8 cellular contexts compared by ENCODE assay signal in the genomic region with DNA sequence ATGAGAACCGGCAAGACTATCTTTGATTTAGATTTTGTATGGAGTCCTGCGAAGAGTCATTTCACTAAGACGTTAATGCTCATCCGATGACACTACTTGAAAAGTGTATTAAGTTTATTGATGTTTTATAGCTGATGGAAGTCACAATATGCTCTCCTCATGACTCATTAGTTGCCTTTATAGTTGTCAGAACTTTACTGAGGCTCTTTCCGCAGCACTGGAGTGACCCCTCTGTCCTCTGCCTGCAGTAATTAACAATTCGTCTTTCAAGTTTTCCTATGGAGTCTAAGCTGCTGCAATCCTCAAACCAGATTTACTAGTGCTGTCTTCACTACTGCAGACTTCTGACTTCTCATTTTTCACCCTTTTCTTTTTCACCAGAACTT. TPM values are rescaled to one million over a fixed set of nuclear protein-coding genes. Genes with fewer than 3 reads are reported as not detected.
DNase-seq lines count a peak whose midpoint lies in the region; ATAC-seq and TF ChIP-seq lines count a peak whose summit lies in the region.

No MANE protein-coding gene starts in this region.

- no peaks in the 10 kb centered on the region for H3K9me3 Mint-ChIP-seq in activated naive CD4-positive, alpha-beta T cell treated with anti-CD3 and anti-CD28 coated beads, Interleukin-2, amount 50 U/mL, for 72 hours

- H3K9ac ChIP-seq in iPS-20b (ENCODE audit: low read depth, low read length) (peak overlapping the region; percentile 94; the same call in 1 of the 2 replicates), stomach smooth muscle (ENCODE audit: low read length in 2 of 2) (peak overlapping the region; percentile 99 to 100)

- no peak for TF ChIP-seq CTCF in cardiac muscle cell (IDR thresholded peaks at IDR 0.05; ENCODE audit: low read depth, low read length)

- H3K27me3 ChIP-seq in cardiac muscle cell (no peaks in the 10 kb centered on the region), iPS-20b (ENCODE audit: insufficient read depth, low read length) (no peaks in the 10 kb centered on the region), stomach smooth muscle (ENCODE audit: control insufficient read depth in 1 of 2, insufficient read depth in 2 of 2, low read length in 2 of 2) (no peaks in the 10 kb centered on the region)

- peak overlapping the region; percentile 94 to 100 for H3K27ac Mint-ChIP-seq in activated naive CD4-positive, alpha-beta T cell treated with anti-CD3 and anti-CD28 coated beads, Interleukin-2, amount 50 U/mL, for 72 hours

- H3K36me3 ChIP-seq in cardiac muscle cell = peaks cover 3% of the 10 kb centered on the region
- H3K36me3 ChIP-seq in iPS-20b (ENCODE audit: insufficient read depth, low read depth, low read length) = peaks cover 16% of the 10 kb centered on the region
- no peaks in the 10 kb centered on the region for H3K36me3 ChIP-seq in stomach smooth muscle (ENCODE audit: control insufficient read depth in 2 of 2, insufficient read depth in 2 of 2, low read length in 2 of 2)

- H3K9me3 ChIP-seq in cardiac muscle cell (ENCODE audit: low read depth) (no peaks in the 10 kb centered on the region), iPS-20b (ENCODE audit: insufficient read depth, low read depth, low read length) (no peaks in the 10 kb centered on the region), stomach smooth muscle (ENCODE audit: control insufficient read depth in 2 of 2, low read length in 2 of 2) (no peaks in the 10 kb centered on the region)

- peaks cover 11 to 22% of the 10 kb centered on the region in 2 donors for H3K36me3 Mint-ChIP-seq in activated naive CD4-positive, alpha-beta T cell treated with anti-CD3 and anti-CD28 coated beads, Interleukin-2, amount 50 U/mL, for 72 hours

- H3K4me3 ChIP-seq in cardiac muscle cell (peak overlapping the region; percentile 81), iPS-20b (ENCODE audit: low read length) (peak overlapping the region; percentile 83), stomach smooth muscle (ENCODE audit: low read length in 2 of 2) (peak overlapping the region; percentile 60 to 99)

- ATAC-seq in Right ventricle myocardium superior (ENCODE audit: poor library complexity) = no peak
- peak; percentile 10 to 39 for ATAC-seq in activated naive CD4-positive, alpha-beta T cell treated with anti-CD3 and anti-CD28 coated beads, Interleukin-2, amount 50 U/mL, for 72 hours
- ATAC-seq in HG03460 (IDR thresholded peaks at IDR 0.05; ENCODE audit: unreplicated experiment) = no peak

- H3K27ac ChIP-seq in cardiac muscle cell (peak overlapping the region; percentile 100), iPS-20b (ENCODE audit: low read length) (no peak overlapping the region), stomach smooth muscle (ENCODE audit: low read length) (peak overlapping the region; percentile 99)

- intact Hi-C loops in Right ventricle myocardium superior (cut with DNase I) = loop anchor here (2.0 kb wide), 1 partner anchor 33 kb away; the partner anchor contains the start of gene LTN1

- DNase-seq in cardiac muscle cell (ENCODE audit: low read depth in 1 of 2, low spot score in 1 of 2) (peak; percentile 5 to 15), Right ventricle myocardium superior (no peak), NCI-H2029 treated with DMSO at 0.1 percent for 48 hours (lab: John Stamatoyannopoulos, UW) (no peak)
- no peak for DNase-seq in activated naive CD4-positive, alpha-beta T cell treated with anti-CD3 and anti-CD28 coated beads, Interleukin-2, amount 50 U/mL, for 72 hours (ENCODE audit: low spot score in 2 of 2)
- no peak for DNase-seq in central memory CD4-positive, alpha-beta T cell

- no peaks in the 10 kb centered on the region for H3K4me1 ChIP-seq in cardiac muscle cell (ENCODE audit: low read depth)
- H3K4me1 ChIP-seq in iPS-20b (ENCODE audit: insufficient read depth, low read length) = no peaks in the 10 kb centered on the region
- H3K4me1 ChIP-seq in stomach smooth muscle (ENCODE audit: control insufficient read depth, insufficient read depth, low read length) = peaks cover 9% of the 10 kb centered on the region

RNA-seq across cellular contexts. Expression of gene USP16, which starts 0.9 kb away (rescaled TPM):
- 10.7 and 11.5 TPM in 2 replicates for total RNA-seq in cardiac muscle cell
- polyA plus RNA-seq in cardiac muscle cell = 21.6 and 28.1 TPM in 2 replicates
- 29.1 TPM for total RNA-seq in Right ventricle myocardium superior
- total RNA-seq in activated naive CD4-positive, alpha-beta T cell treated with anti-CD3 and anti-CD28 coated beads, Interleukin-2, amount 50 U/mL, for 72 hours = 10 to 100 TPM; 38.4 to 46.6 TPM

RNA-seq across cellular contexts. Expression of gene RWDD2B, which starts 6.2 kb away (rescaled TPM):
- total RNA-seq in cardiac muscle cell = 7.1 and 7.7 TPM in 2 replicates
- 9.3 and 12.4 TPM in 2 replicates for polyA plus RNA-seq in cardiac muscle cell
- total RNA-seq in Right ventricle myocardium superior = 13.6 TPM
- total RNA-seq in activated naive CD4-positive, alpha-beta T cell treated with anti-CD3 and anti-CD28 coated beads, Interleukin-2, amount 50 U/mL, for 72 hours = 10 to 100 TPM in 1 of 2 donors, 1 to 10 TPM in 1; 4.6 to 13.9 TPM

RNA-seq across cellular contexts. Expression of gene LTN1, which starts 32.6 kb away (rescaled TPM):
- total RNA-seq in cardiac muscle cell (11.4 and 16.9 TPM in 2 replicates), Right ventricle myocardium superior (16.1 TPM)
- 10.7 and 14.1 TPM in 2 replicates for polyA plus RNA-seq in cardiac muscle cell
- 10 to 100 TPM; 35.9 to 42.1 TPM for total RNA-seq in activated naive CD4-positive, alpha-beta T cell treated with anti-CD3 and anti-CD28 coated beads, Interleukin-2, amount 50 U/mL, for 72 hours

RNA-seq across cellular contexts. Expression of gene CCT8, which starts 48.1 kb away (rescaled TPM):
- total RNA-seq in cardiac muscle cell (147 and 160 TPM in 2 replicates), Right ventricle myocardium superior (108 TPM)
- 198 and 216 TPM in 2 replicates for polyA plus RNA-seq in cardiac muscle cell
- 100 to 1,000 TPM; 408 to 420 TPM for total RNA-seq in activated naive CD4-positive, alpha-beta T cell treated with anti-CD3 and anti-CD28 coated beads, Interleukin-2, amount 50 U/mL, for 72 hours

Comparison
In these comparisons a context has a peak if more than half of its experiments do, and no peak if none do; other contexts are left out.
1. DNase-seq: peak in cardiac muscle cell (2 of 2); none in Right ventricle myocardium superior (single experiment), activated naive CD4-positive, alpha-beta T cell treated with anti-CD3 and anti-CD28 coated beads, Interleukin-2, amount 50 U/mL, for 72 hours (0 of 2), central memory CD4-positive, alpha-beta T cell (single experiment) and NCI-H2029 treated with DMSO at 0.1 percent for 48 hours (single experiment).
2. ATAC-seq: peak in activated naive CD4-positive, alpha-beta T cell treated with anti-CD3 and anti-CD28 coated beads, Interleukin-2, amount 50 U/mL, for 72 hours (2 of 2); none in Right ventricle myocardium superior (single experiment) and HG03460 (single experiment).
3. Peak in every context shown above with its lines, with median percentiles within 50 percentile points of each other: H3K4me3 ChIP-seq.